ENCODE assay signal across 9 cellular contexts in the genomic region with DNA sequence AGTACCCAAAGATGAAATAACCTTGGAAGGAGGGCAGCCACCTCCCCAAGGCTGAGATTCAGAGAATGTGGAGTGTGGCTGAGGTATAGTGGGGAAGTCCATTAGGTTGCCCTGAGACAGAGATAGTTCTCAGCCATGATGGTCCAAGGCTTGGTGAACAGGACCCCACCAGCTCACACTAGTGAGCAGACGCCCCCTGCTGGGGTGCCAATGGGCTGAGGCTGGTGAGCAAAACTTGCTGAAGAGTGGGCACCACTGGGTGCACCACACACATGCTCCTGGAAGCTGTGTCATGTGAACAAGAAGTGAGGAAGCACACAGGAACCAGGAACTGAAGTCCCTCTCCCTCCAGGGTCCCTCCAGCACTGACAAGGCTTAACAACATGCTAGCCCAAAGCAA. TPM values are rescaled to one million over a fixed set of nuclear protein-coding genes. Genes with fewer than 3 reads are reported as not detected.
DNase-seq lines count a peak whose midpoint lies in the region; ATAC-seq, FAIRE-seq and TF ChIP-seq lines count a peak whose summit lies in the region.
"Had no signal": no experiment of that assay in that cellular context is flagged by ENCODE, and none has a peak within 500 bp of the region (broad histone marks: within the 10 kb centered on the region; RNA-seq: fewer than 3 reads in every experiment).

No MANE protein-coding gene starts in this region.

- H3K4me3 ChIP-seq in NB4 (ENCODE audit: low read depth, low read length) = no peak overlapping the region
- H3K4me3 ChIP-seq in fibroblast of lung (replicated peaks in 1 of 4; ENCODE audit: control extremely low read depth in 1 of 4, insufficient read depth in 1 of 4, low read depth in 3 of 4, low read length in 4 of 4) = no peak overlapping the region

- FAIRE-seq in GM12892 (lab: Jason Lieb, UNC) = no peak
- FAIRE-seq: islet of Langerhans had no signal

- no peak overlapping the region for H3K27ac ChIP-seq in fibroblast of lung (ENCODE audit: insufficient read depth, low read length)

- no peaks in the 10 kb centered on the region for H3K9me3 ChIP-seq in fibroblast of lung (ENCODE audit: control insufficient read depth, insufficient read depth, low read depth, low read length)

- H3K27me3 ChIP-seq in fibroblast of lung (ENCODE audit: control insufficient read depth, insufficient read depth, low read length) = no peaks in the 10 kb centered on the region

- no peaks in the 10 kb centered on the region for H3K36me3 ChIP-seq in fibroblast of lung (ENCODE audit: control insufficient read depth, insufficient read depth, low read length)

- ATAC-seq in HG02852 (IDR thresholded peaks at IDR 0.05; ENCODE audit: unreplicated experiment) = no peak

- no peak overlapping the region for H3K4me2 ChIP-seq in fibroblast of lung (ENCODE audit: extremely low read depth, insufficient read depth, low read length)

- H3K79me2 ChIP-seq in fibroblast of lung (ENCODE audit: control insufficient read depth, insufficient read depth, low read length) = no peaks in the 10 kb centered on the region

- H3K4me1 ChIP-seq in fibroblast of lung (ENCODE audit: control insufficient read depth, extremely low read depth, insufficient read depth, low read length) = no peaks in the 10 kb centered on the region

- no peak for TF ChIP-seq POLR2A in GM12892 (IDR thresholded peaks at IDR 0.05; ENCODE audit: low read depth, low read length)
- TF ChIP-seq POLR2A in NB4 (IDR thresholded peaks at IDR 0.05; ENCODE audit: extremely low read depth, insufficient read length) = no peak

- TF ChIP-seq CTCF in NB4 (IDR thresholded peaks at IDR 0.05; ENCODE audit: low read depth, low read length) = peak; percentile 97
- TF ChIP-seq CTCF in fibroblast of lung (conservative IDR thresholded peaks at IDR 0.05 in 1 of 2, IDR thresholded peaks at IDR 0.05 in 1 of 2; ENCODE audit: low read depth in 1 of 2, low read length in 2 of 2) = peak; percentile 34 to 67

- H4K20me1 ChIP-seq in fibroblast of lung (ENCODE audit: control insufficient read depth, extremely low read depth, insufficient read depth, low read length) = no peaks in the 10 kb centered on the region

- DNase-seq in AG08396 (ENCODE audit: low spot score) (peak; percentile 28), GM12892 (ENCODE audit: insufficient read length) (peak; percentile 14), NB4 (ENCODE audit: low read depth) (peak; percentile 85), fibroblast of lung (ENCODE audit: low read depth in 2 of 2) (peak; percentile 13 to 31), superior temporal gyrus (ENCODE audit: extremely low spot score) (no peak)
- DNase-seq in activated CD4-positive, alpha-beta T cell treated with anti-CD3 and anti-CD28 coated beads, Interleukin-2, amount 50 U/mL, for 48 hours = peak; percentile 57 to 63
- peak; percentile 25 for DNase-seq in stimulated activated CD4-positive, alpha-beta T cell treated with anti-CD3 and anti-CD28 coated beads, Interleukin-12 subunit alpha, Interleukin-12 subunit beta, amount 100 ng/mL, for 4 hours

- no peak overlapping the region for H2AFZ ChIP-seq in fibroblast of lung (ENCODE audit: low read length)

- H3K9ac ChIP-seq in fibroblast of lung (ENCODE audit: insufficient read depth, low read length) = no peak overlapping the region

RNA-seq across cellular contexts. Expression of gene FBXL13, which starts 8.9 kb away (rescaled TPM):
- 1.1 TPM for polyA plus RNA-seq in GM12892 (2012; ENCODE audit: missing spikeins)
- 0.66 and 1.0 TPM in 2 replicates for total RNA-seq in fibroblast of lung
- 0.41 and 0.61 TPM in 2 replicates for polyA plus RNA-seq in fibroblast of lung
- 0.48 and 0.51 TPM in 2 replicates for polyA plus RNA-seq in fibroblast of lung (2012)
- not detected in 2 replicates for polyA minus RNA-seq in fibroblast of lung (ENCODE audit: low replicate concordance)

RNA-seq across cellular contexts. Expression of gene ARMC10, which starts 9.3 kb away (rescaled TPM):
- polyA plus RNA-seq in GM12892 (2012; ENCODE audit: missing spikeins) = 27.7 TPM
- total RNA-seq in fibroblast of lung = 47.3 and 50.5 TPM in 2 replicates
- polyA plus RNA-seq in fibroblast of lung = 29.9 and 31.8 TPM in 2 replicates
- 26.4 and 28.6 TPM in 2 replicates for polyA plus RNA-seq in fibroblast of lung (2012)
- 0.82 and 1.3 TPM in 2 replicates for polyA minus RNA-seq in fibroblast of lung (ENCODE audit: low replicate concordance)
